In the genomic region with DNA sequence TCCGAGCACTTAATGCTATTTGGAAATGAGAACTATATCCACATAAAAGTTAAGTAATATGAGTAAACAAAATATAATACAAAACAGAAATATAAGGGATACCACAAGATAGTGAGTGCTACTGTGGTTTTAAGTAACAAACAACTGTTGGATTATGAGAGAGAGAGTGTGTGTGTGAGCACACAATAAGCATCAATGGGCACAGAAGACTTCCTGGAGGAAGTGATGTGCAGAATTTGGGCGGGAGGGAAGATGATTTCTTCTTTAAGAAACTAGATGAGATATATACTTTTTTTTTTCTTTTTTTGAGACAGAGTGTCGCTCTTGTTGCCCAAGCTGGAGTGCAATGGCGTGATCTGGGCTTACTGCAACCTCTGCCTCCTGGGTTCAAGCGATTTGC, we compare ENCODE assay signal across 17 cellular contexts. TPM values are rescaled to one million over a fixed set of nuclear protein-coding genes. Genes with fewer than 3 reads are reported as not detected.
DNase-seq lines count a peak whose midpoint lies in the region; ATAC-seq and TF ChIP-seq lines count a peak whose summit lies in the region.
"Had no signal": no experiment of that assay in that cellular context is flagged by ENCODE, and none has a peak within 500 bp of the region (broad histone marks: within the 10 kb centered on the region; RNA-seq: fewer than 3 reads in every experiment).

No MANE protein-coding gene starts in this region.

- H3K36me3 Mint-ChIP-seq in CD14-positive monocyte = no peaks in the 10 kb centered on the region
- peaks cover 3% of the 10 kb centered on the region for H3K36me3 Mint-ChIP-seq in T-helper 17 cell (ENCODE audit: low read depth)

- no peak overlapping the region for H3K4me3 Mint-ChIP-seq in CD14-positive monocyte
- H3K4me3 Mint-ChIP-seq in T-helper 17 cell = no peak overlapping the region
- H3K4me3 Mint-ChIP-seq: CD4-positive, alpha-beta T cell had no signal

- H3K4me2 ChIP-seq in DOHH2 (ENCODE audit: low read length) = peak overlapping the region; percentile 5; the same call in 1 of the 2 replicates

- H4K20me1 ChIP-seq in DOHH2 (ENCODE audit: control insufficient read depth, insufficient read depth, low read depth, low read length) = no peaks in the 10 kb centered on the region

- peaks cover 46% of the 10 kb centered on the region for H3K4me1 ChIP-seq in DOHH2 (ENCODE audit: control insufficient read depth, low read length)
- H3K4me1 ChIP-seq: BE2C had no signal

- H3K9me3 Mint-ChIP-seq in CD14-positive monocyte = peaks cover 0 to 2% (median 0%) of the 10 kb centered on the region in 7 donors
- H3K9me3 Mint-ChIP-seq: CD4-positive, alpha-beta T cell had no signal

- H3K9me3 ChIP-seq in DOHH2 (ENCODE audit: control insufficient read depth, insufficient read depth, low read length) (no peaks in the 10 kb centered on the region), T-helper 17 cell (ENCODE audit: control insufficient read depth, low read length, poor library complexity, severe bottlenecking) (no peaks in the 10 kb centered on the region)
- H3K9me3 ChIP-seq: A549, BE2C had no signal

- ATAC-seq in T-helper 17 cell = no peak
- no peak for ATAC-seq in GM21423 (IDR thresholded peaks at IDR 0.05; ENCODE audit: unreplicated experiment)
- ATAC-seq in sciatic nerve = no peak
- ATAC-seq: HCT116 had no signal

- H3K4me3 ChIP-seq in DOHH2 (ENCODE audit: low read length) = no peak overlapping the region
- H3K4me3 ChIP-seq: A549, GM23248 had no signal

- peaks cover 0 to 2% (median 0%) of the 10 kb centered on the region in 3 donors for H3K27me3 Mint-ChIP-seq in CD14-positive monocyte (ENCODE audit: low read depth in 3 of 3)
- peaks cover 36% of the 10 kb centered on the region for H3K27me3 Mint-ChIP-seq in T-helper 17 cell

- H3K9me2 ChIP-seq in DOHH2 (replicated peaks; ENCODE audit: control insufficient read depth, low read length) = no peaks in the 10 kb centered on the region

- H3K4me1 Mint-ChIP-seq in CD14-positive monocyte = peaks cover 26% of the 10 kb centered on the region
- H3K4me1 Mint-ChIP-seq in T-helper 17 cell = peaks cover 11% of the 10 kb centered on the region

- H3K27me3 ChIP-seq in DOHH2 (ENCODE audit: control insufficient read depth, low read length) = peaks cover 25% of the 10 kb centered on the region
- H3K27me3 ChIP-seq: BE2C had no signal

- H3K27ac Mint-ChIP-seq in CD14-positive monocyte (peak overlapping the region in 4 of 7 donors; percentile 53 to 75 (median 64)), T-helper 17 cell (peak overlapping the region; percentile 41)
- H3K27ac Mint-ChIP-seq: CD4-positive, alpha-beta T cell had no signal

- no peak for TF ChIP-seq CTCF in CD14-positive monocyte (IDR thresholded peaks at IDR 0.05)
- TF ChIP-seq CTCF in DOHH2 (IDR thresholded peaks at IDR 0.05; ENCODE audit: low read depth, low read length, poor library complexity, severe bottlenecking) = no peak

- no peak for DNase-seq in CD14-positive monocyte (ENCODE audit: low spot score)
- peak; percentile 18 for DNase-seq in NCI-H69 (lab: John Stamatoyannopoulos, UW)
- DNase-seq in T-helper 17 cell = no peak
- DNase-seq in epidermal melanocyte (ENCODE audit: insufficient read length, low spot score) = no peak
- no peak for DNase-seq in sciatic nerve (ENCODE audit: low spot score)
- DNase-seq in GF-D8 (lab: John Stamatoyannopoulos, UW) = no peak
- DNase-seq: BE2C; Calu3; CD4-positive, alpha-beta T cell; DMS 273 treated with DMSO at 0.1 percent for 48 hours; EL; GM23248; KG1 had no signal

- intact Hi-C loops in CD14-positive monocyte (cut with micrococcal nuclease) = loop anchor here in 1 of 2 donors (5.0 to 10.0 kb wide), 2 partner anchors 46 to 62 kb away; a partner anchor contains a TSS
- intact Hi-C loops in sciatic nerve (cut with DNase I) = no loop called here

- peaks cover 8% of the 10 kb centered on the region; the same call in 1 of the 2 replicates for H3F3A ChIP-seq in DOHH2 (ENCODE audit: control insufficient read depth, insufficient read depth)

- no peaks in the 10 kb centered on the region for H3K79me2 ChIP-seq in DOHH2 (ENCODE audit: control insufficient read depth, low read length)

- H3K36me3 ChIP-seq in DOHH2 (ENCODE audit: control insufficient read depth, low read length) = no peaks in the 10 kb centered on the region
- H3K36me3 ChIP-seq: BE2C had no signal

- H3K27ac ChIP-seq in DOHH2 (ENCODE audit: low read depth, low read length) = no peak overlapping the region
- H3K27ac ChIP-seq: GM23248 had no signal

RNA-seq across cellular contexts. Expression of a gene that starts 8.0 kb away (rescaled TPM):
- polyA plus RNA-seq in CD14-positive monocyte = 10 to 100 TPM; 13.7 to 29.0 TPM
- 100 to 1,000 TPM; 123 to 145 TPM for total RNA-seq in T-helper 17 cell
- total RNA-seq in sciatic nerve = 10.9 TPM

RNA-seq across cellular contexts. Expression of a gene that starts 46.8 kb away (rescaled TPM):
- 10 to 100 TPM; 40.9 to 46.9 TPM for polyA plus RNA-seq in CD14-positive monocyte
- 10 to 100 TPM; 18.3 to 20.8 TPM for total RNA-seq in T-helper 17 cell
- 17.0 TPM for total RNA-seq in sciatic nerve

RNA-seq across cellular contexts. Expression of a gene that starts 57.9 kb away (rescaled TPM):
- polyA plus RNA-seq in CD14-positive monocyte = 10 to 100 TPM; 10.5 to 14.4 TPM
- total RNA-seq in T-helper 17 cell = 10 to 100 TPM in 1 of 2 donors, 1 to 10 TPM in 1; 9.0 to 11.8 TPM
- 31.8 TPM for total RNA-seq in sciatic nerve

Comparison
In these comparisons a context has a peak if more than half of its experiments do, and no peak if none do; other contexts are left out.
1. RNA of a gene that starts 8.0 kb away (total RNA-seq): 123 to 145 TPM in T-helper 17 cell; 10.9 TPM in sciatic nerve (single experiment); every median in the first group is over 10 times any median in the second.